ENCODE assay signal across 20 cellular contexts in the genomic region with DNA sequence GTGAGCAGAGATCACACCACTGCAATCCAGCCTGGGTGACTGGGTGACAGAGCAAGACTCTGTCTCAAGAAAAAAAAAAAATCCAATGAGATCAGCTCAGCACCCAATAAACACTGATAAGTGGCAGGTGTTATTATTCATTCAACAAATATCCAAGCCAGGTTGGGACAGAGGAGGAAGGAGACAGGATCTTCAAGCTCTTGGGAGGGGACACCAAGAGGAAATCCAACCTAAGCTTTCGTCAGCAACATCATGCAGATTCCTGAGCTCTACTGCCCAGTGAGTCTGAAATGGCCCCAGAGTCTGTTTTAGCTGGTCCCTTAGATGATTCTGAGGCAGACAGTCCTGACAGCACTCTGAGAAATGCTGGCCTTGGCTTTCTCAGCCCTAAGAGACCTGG. TPM values are rescaled to one million over a fixed set of nuclear protein-coding genes. Genes with fewer than 3 reads are reported as not detected.
"Had no signal": no experiment of that assay in that cellular context is flagged by ENCODE, and none has a peak within 500 bp of the region (broad histone marks: within the 10 kb centered on the region; RNA-seq: fewer than 3 reads in every experiment).

No MANE protein-coding gene starts in this region.

- ATAC-seq: natural killer cell, sciatic nerve had no signal

- H3K36me3 Mint-ChIP-seq: natural killer cell had no signal

- H3K9me3 Mint-ChIP-seq: natural killer cell had no signal

- H3K4me3 Mint-ChIP-seq: natural killer cell had no signal

- DNase-seq: activated CD4-positive, alpha-beta T cell treated with anti-CD3 and anti-CD28 coated beads for 1 hour; activated CD4-positive, alpha-beta T cell treated with anti-CD3 and anti-CD28 coated beads, Interleukin-2, amount 50 U/mL, for 4 hours; cerebellar nuclear complex; cortex of kidney; effector CD4-positive, alpha-beta T cell; esophagus squamous epithelium; mesendoderm; natural killer cell; stimulated activated CD4-positive, alpha-beta T cell treated with anti-CD3 and anti-CD28 coated beads, Interleukin-4, amount 100 ng/mL, for 4 hours; stimulated activated naive CD4-positive, alpha-beta T cell treated with Interleukin-2 at 50 U/mL for 16 hours; thyroid gland; WERI-Rb-1 had no signal

RNA-seq across cellular contexts. Expression of gene RLN3, which starts 29.5 kb away (rescaled TPM):
- total RNA-seq: astrocyte; breast epithelium; esophagus squamous epithelium; glomerular endothelial cell; lower leg skin; mucosa of gallbladder; natural killer cell; sciatic nerve; subcutaneous adipose tissue; T-helper 2 cell treated with Interferon-gamma antibody and Interleukin-4, amounts not matched to agents 100 ng/mL and 5 ng/mL, for 36 hours; thyroid gland had no signal
